In the genomic region with DNA sequence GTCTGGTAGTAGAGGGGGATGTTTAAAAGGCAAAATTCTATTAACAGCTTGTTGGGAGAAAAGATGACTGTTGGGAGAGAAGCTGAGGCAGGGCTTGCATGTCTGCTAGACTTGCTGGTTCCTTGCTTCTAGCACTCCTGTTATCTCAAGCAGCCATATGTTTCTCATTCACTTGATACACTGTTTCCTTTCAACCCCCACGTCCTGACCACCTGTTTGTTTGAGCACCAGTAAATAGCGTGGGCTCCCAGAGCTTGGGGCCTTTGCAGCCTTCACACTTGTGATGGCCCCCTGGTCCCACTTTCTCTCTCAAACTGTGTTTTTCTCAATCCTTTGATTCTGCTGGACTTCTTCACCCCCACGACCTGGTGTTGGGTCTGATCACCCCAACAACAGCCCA, we compare ENCODE assay signal across 21 cellular contexts.
"Had no signal": no experiment of that assay in that cellular context is flagged by ENCODE, and none has a peak within 500 bp of the region (broad histone marks: within the 10 kb centered on the region; RNA-seq: fewer than 3 reads in every experiment).

No MANE protein-coding gene starts in this region.

- H3K4me3 ChIP-seq: colonic mucosa, hepatocyte, left ventricle myocardium inferior, lower lobe of right lung, sigmoid colon, skin epidermis, thoracic aorta, transverse colon had no signal

- H3K4me1 ChIP-seq: colonic mucosa, foreskin keratinocyte, left ventricle myocardium inferior, lower lobe of right lung, sigmoid colon, transverse colon had no signal

- H3K27ac ChIP-seq: colonic mucosa, foreskin keratinocyte, hepatocyte, left ventricle myocardium inferior, lower lobe of right lung, neutrophil, sigmoid colon, skin epidermis, thoracic aorta, transverse colon had no signal

- DNase-seq: colonic mucosa; dermis blood vessel endothelial cell; endodermal cell; foreskin keratinocyte; head of caudate nucleus; kidney; left cardiac atrium; left ventricle myocardium inferior; lower lobe of right lung; naive B cell; nephron progenitor cell; sigmoid colon; stimulated activated CD4-positive, alpha-beta T cell treated with anti-CD3 and anti-CD28 coated beads, Interleukin-2, amount 100 ng/mL, for 24 hours; stimulated activated CD4-positive, alpha-beta T cell treated with anti-CD3 and anti-CD28 coated beads, Interleukin-4, amount 100 ng/mL, for 4 hours; stimulated activated naive B cell treated with anti-CD40 and anti-IgM and Interleukin-4, amounts not matched to agents 10 μg/mL and 1 μg/mL and 100 μg/mL, for 72 hours; stimulated activated naive CD8-positive, alpha-beta T cell treated with anti-CD3 and anti-CD28 coated beads, Interleukin-15, amount 100 ng/mL, for 72 hours; transverse colon had no signal

- ATAC-seq: foreskin keratinocyte; left cardiac atrium; lower lobe of right lung; stimulated activated naive B cell treated with anti-CD40 and anti-IgM and Interleukin-4, amounts not matched to agents 10 μg/mL and 1 μg/mL and 100 μg/mL, for 72 hours; stimulated activated naive CD8-positive, alpha-beta T cell treated with anti-CD3 and anti-CD28 coated beads, Interleukin-15, amount 100 ng/mL, for 72 hours had no signal

- H3K36me3 ChIP-seq: colonic mucosa, left ventricle myocardium inferior, lower lobe of right lung, neutrophil, sigmoid colon, thoracic aorta, transverse colon had no signal

- H3K9me3 ChIP-seq: colonic mucosa, left ventricle myocardium inferior, lower lobe of right lung, neutrophil, sigmoid colon, thoracic aorta, transverse colon had no signal

- H3K27me3 ChIP-seq: colonic mucosa, foreskin keratinocyte, hepatocyte, neutrophil, sigmoid colon, transverse colon had no signal
